Comparison of ENCODE assay signal across 21 cellular contexts in genomic region chr22:34851918-34852662, GRCh38.
"Had no signal": no experiment of that assay in that cellular context is flagged by ENCODE, and none has a peak within 500 bp of the region (broad histone marks: within the 10 kb centered on the region; RNA-seq: fewer than 3 reads in every experiment).

No MANE protein-coding gene starts in this region.

- H3K4me3 ChIP-seq: ascending aorta, esophagus squamous epithelium, hepatocyte, lower lobe of right lung, sigmoid colon, tibial artery, vagina had no signal

- H3K27ac ChIP-seq: ascending aorta, esophagus squamous epithelium, hepatocyte, lower lobe of right lung, parathyroid adenoma, sigmoid colon, tibial artery, vagina had no signal

- H3K36me3 ChIP-seq: ascending aorta, esophagus squamous epithelium, lower lobe of right lung, sigmoid colon, tibial artery, vagina had no signal

- FAIRE-seq: bronchial epithelial cell had no signal

- H3K9ac ChIP-seq: parathyroid adenoma had no signal

- DNase-seq: activated CD4-positive, alpha-beta T cell treated with anti-CD3 and anti-CD28 coated beads for 1 hour; activated CD8-positive, alpha-beta memory T cell treated with anti-CD3 and anti-CD28 coated beads for 24 hours; activated CD8-positive, alpha-beta memory T cell treated with anti-CD3 and anti-CD28 coated beads, Interleukin-2, amount 50 U/mL, for 48 hours; activated effector memory CD4-positive, alpha-beta T cell treated with Interleukin-2 at 50 U/mL for 16 hours; activated naive CD4-positive, alpha-beta T cell treated with anti-CD3 and anti-CD28 coated beads, Interleukin-2, amount 50 U/mL, for 16 hours; activated T-cell treated with anti-CD3 and anti-CD28 coated beads, Interleukin-2, amount 50 U/mL, for 48 hours; cerebellar nuclear complex; cortex of kidney; effector CD4-positive, alpha-beta T cell; esophagus squamous epithelium; islet precursor cell; lower lobe of right lung; sigmoid colon; stimulated activated naive CD8-positive, alpha-beta T cell treated with anti-CD3 and anti-CD28 coated beads, Interleukin-15, Interleukin-2, amounts not matched to agents 100 U/mL and 50 U/mL, for 24 hours; substantia nigra; tibial artery had no signal

- H3K9me3 ChIP-seq: ascending aorta, esophagus squamous epithelium, lower lobe of right lung, sigmoid colon, tibial artery, vagina had no signal

- H3K4me1 ChIP-seq: ascending aorta, esophagus squamous epithelium, lower lobe of right lung, parathyroid adenoma, sigmoid colon, vagina had no signal

- H3K27me3 ChIP-seq: ascending aorta, esophagus squamous epithelium, hepatocyte, sigmoid colon, tibial artery, vagina had no signal
